12 cellular contexts compared by ENCODE assay signal in genomic region chr20:3681931-3682820, GRCh38. TPM values are rescaled to one million over a fixed set of nuclear protein-coding genes. Genes with fewer than 3 reads are reported as not detected.
DNase-seq lines count a peak whose midpoint lies in the region; ATAC-seq and TF ChIP-seq lines count a peak whose summit lies in the region.
"Had no signal": no experiment of that assay in that cellular context is flagged by ENCODE, and none has a peak within 500 bp of the region (broad histone marks: within the 10 kb centered on the region; RNA-seq: fewer than 3 reads in every experiment).

ADAM33 (minus strand) TSS chr20:3682010; CDS start chr20:3682004, 6 bp downstream.

- DNase-seq in DMS 273 (lab: John Stamatoyannopoulos, UW; ENCODE audit: unreplicated experiment) (peak; percentile 35), DMS 273 treated with DMSO at 0.1 percent for 48 hours (lab: John Stamatoyannopoulos, UW) (no peak), transverse colon (peak; percentile 44), anterior cingulate cortex (lab: John Stamatoyannopoulos, UW) (no peak), HEK293T (ENCODE audit: extremely low spot score) (no peak)
- DNase-seq in activated effector memory CD4-positive, alpha-beta T cell treated with anti-CD3 and anti-CD28 coated beads, Interleukin-2, amount 50 U/mL, for 16 hours: no peak
- DNase-seq: activated T-cell treated with anti-CD3 and anti-CD28 coated beads for 4 hours, RPMI8226 had no signal

- H3K27ac ChIP-seq in mesodermal cell (ENCODE audit: low read depth, low read length, severe bottlenecking) (peak within 1 kb of the TSS; percentile 77), transverse colon (peak within 1 kb of the TSS; percentile 77 to 96 (median 85))
- H3K27ac ChIP-seq: 22Rv1 had no signal

- in situ Hi-C loops in transverse colon (cut with MboI; ENCODE audit: low pct_ligation_motif_present in 1 of 4, low pct_unique_long_range_greater_than_20kb in 1 of 4, low sequenced_read_pairs in 3 of 4): loop anchor here in 1 of 4 donors (25.0 kb wide), 1 partner anchor 405 kb away; no protein-coding TSS in a partner anchor

- H3K4me1 ChIP-seq in mesodermal cell (ENCODE audit: control insufficient read depth, insufficient read depth, low read length, poor library complexity, severe bottlenecking): peaks cover 34% of the 10 kb centered on the region
- peaks cover 14 to 41% (median 18%) of the 10 kb centered on the region in 4 donors for H3K4me1 ChIP-seq in transverse colon

- TF ChIP-seq EP300 in transverse colon (IDR thresholded peaks at IDR 0.05; ENCODE audit: low read depth): no peak

- peak within 1 kb of the TSS; percentile 63 for H3K4me3 ChIP-seq in mesodermal cell (ENCODE audit: extremely low read depth, insufficient read depth, low read length, poor library complexity, severe bottlenecking)
- H3K4me3 ChIP-seq in transverse colon: peak within 1 kb of the TSS; percentile 28 to 55 (median 45)

- POLR2A ChIA-PET in HEK293T (lab: Yijun Ruan, JAX): no interaction called here

- TF ChIP-seq POLR2A in transverse colon (IDR thresholded peaks at IDR 0.05): no peak

- CTCF ChIA-PET in HEK293T (lab: Yijun Ruan, JAX): no interaction called here

- WGBS in mesodermal cell (ENCODE audit: insufficient coverage in 2 of 2), 2 experiments: 19 to 22% methylated on average over 32 to 38 of the region's 65 CpGs
- WGBS in transverse colon (ENCODE audit: low coverage in 1 of 2), 2 donors: 17% methylated on average over 42 of the region's 65 CpGs; no CpG with 5 or more reads in 1 of the 2 donors

- H3K27me3 ChIP-seq in transverse colon: peaks cover 42% of the 10 kb centered on the region

- H3K36me3 ChIP-seq in mesodermal cell (ENCODE audit: control insufficient read depth, insufficient read depth, low read length) (no peaks in the 10 kb centered on the region), transverse colon (no peaks in the 10 kb centered on the region)

- no peak for TF ChIP-seq CTCF in transverse colon (IDR thresholded peaks at IDR 0.05)

- peak; percentile 14 for ATAC-seq in esophagus mucosa

- H3K9me3 ChIP-seq in mesodermal cell (ENCODE audit: control insufficient read depth, low read length): no peaks in the 10 kb centered on the region
- no peaks in the 10 kb centered on the region for H3K9me3 ChIP-seq in transverse colon

- intact Hi-C loops in transverse colon (cut with DNase I; ENCODE audit: low total_unique reads): no loop called here

TF ChIP-seq in HEK293T, 16 proteins besides CTCF, POLR2A, EP300 and RAD21:
- TF ChIP-seq HDGF (IDR thresholded peaks at IDR 0.05; ENCODE audit: borderline replicate concordance) (no peak), ARNT (IDR thresholded peaks at IDR 0.05) (no peak), PKNOX1 (IDR thresholded peaks at IDR 0.05) (no peak), L3MBTL2 (conservative IDR thresholded peaks at IDR 0.05) (no peak), BHLHE40 (IDR thresholded peaks at IDR 0.05; ENCODE audit: borderline replicate concordance) (no peak), FOXA1 (IDR thresholded peaks at IDR 0.05) (no peak), CTBP1 (IDR thresholded peaks at IDR 0.05; ENCODE audit: borderline replicate concordance) (no peak), SUZ12 (IDR thresholded peaks at IDR 0.05) (no peak), FOXK2 (IDR thresholded peaks at IDR 0.05) (no peak), ELF4 (IDR thresholded peaks at IDR 0.05) (no peak), ZNF384 (IDR thresholded peaks at IDR 0.05) (no peak), LEF1 (IDR thresholded peaks at IDR 0.05; ENCODE audit: borderline replicate concordance) (no peak)

RNA-seq across cellular contexts. Expression of gene ADAM33, which starts in this region (rescaled TPM):
- 2.5 TPM for total RNA-seq in esophagus mucosa
- polyA plus RNA-seq in mesodermal cell (2013, experiment 1 of 2): 34.2 TPM
- 40.7 TPM for polyA plus RNA-seq in mesodermal cell (2013, experiment 2 of 2)
- total RNA-seq in transverse colon: 100 to 1,000 TPM in 1 of 4 donors, 10 to 100 TPM in 3; 15.0 to 150 (median 44.6) TPM
- polyA plus RNA-seq: keratinocyte had no signal

Comparison
In these comparisons a context has a peak if more than half of its experiments do, and no peak if none do; other contexts are left out.
1. DNase-seq: peak in DMS 273 (single experiment) and transverse colon (single experiment); none in DMS 273 treated with DMSO at 0.1 percent for 48 hours (single experiment), anterior cingulate cortex (0 of 58), HEK293T (single experiment) and activated effector memory CD4-positive, alpha-beta T cell treated with anti-CD3 and anti-CD28 coated beads, Interleukin-2, amount 50 U/mL, for 16 hours (single experiment).